In genomic region chr10:100729877-100730738, GRCh38 we compare ENCODE assay signal across 10 cellular contexts. TPM values are rescaled to one million over a fixed set of nuclear protein-coding genes. Genes with fewer than 3 reads are reported as not detected.
A peak's percentile ranks its signal among the peaks of the same experiment; 100 is the strongest.
DNase-seq lines count a peak whose midpoint lies in the region; ATAC-seq and TF ChIP-seq lines count a peak whose summit lies in the region.
"Had no signal": no experiment of that assay in that cellular context is flagged by ENCODE, and none has a peak within 500 bp of the region (broad histone marks: within the 10 kb centered on the region; RNA-seq: fewer than 3 reads in every experiment).

No MANE protein-coding gene starts in this region.

- RAD21 ChIA-PET in HCT116 (lab: Charles Lee; ENCODE audit: low non-redundant PET in 1 of 2, low total read pairs in 2 of 2, uncharacterized antibody in 2 of 2, unreplicated experiment in 2 of 2) = no interaction called here

- peaks cover 97% of the 10 kb centered on the region for H3K27me3 ChIP-seq in A673 (replicated peaks; ENCODE audit: insufficient read depth, low read depth, low read length, poor library complexity)
- no peaks in the 10 kb centered on the region for H3K27me3 ChIP-seq in HCT116 (ENCODE audit: insufficient read depth, low read length)
- H3K27me3 ChIP-seq in naive thymus-derived CD4-positive, alpha-beta T cell (ENCODE audit: control insufficient read depth in 2 of 2, insufficient read depth in 2 of 2, low read length in 2 of 2) = peaks cover 2 to 13% of the 10 kb centered on the region in 2 donors
- peaks cover 94% of the 10 kb centered on the region for H3K27me3 ChIP-seq in adrenal gland

- H3K36me3 Mint-ChIP-seq in chondrocyte (ENCODE audit: low read depth) = peaks cover 2% of the 10 kb centered on the region
- peaks cover 0 to 8% (median 2%) of the 10 kb centered on the region in 5 donors for H3K36me3 Mint-ChIP-seq in naive thymus-derived CD4-positive, alpha-beta T cell

- peak overlapping the region; percentile 76 for H3K27ac Mint-ChIP-seq in chondrocyte (ENCODE audit: unreplicated experiment)
- H3K27ac Mint-ChIP-seq in naive thymus-derived CD4-positive, alpha-beta T cell = no peak overlapping the region

- POLR2A ChIA-PET in A673 (lab: Charles Lee; ENCODE audit: low non-redundant PET) (no interaction called here), HCT116 (lab: Charles Lee) (interaction anchor here (1.6 kb wide), 1 partner anchor 14 kb away, joined by 5 read pairs; no protein-coding TSS in a partner anchor)
- POLR2A ChIA-PET in naive thymus-derived CD4-positive, alpha-beta T cell (lab: Charles Lee) = no interaction called here

- TF ChIP-seq RAD21 in HCT116 (IDR thresholded peaks at IDR 0.05; ENCODE audit: low read depth) = no peak

- DNase-seq in A673 (ENCODE audit: low spot score) (no peak), HCT116 (ENCODE audit: low read depth, low spot score) (no peak), chondrocyte (ENCODE audit: low spot score) (no peak), medulla oblongata (ENCODE audit: extremely low spot score) (no peak), adrenal gland (no peak), Kasumi-1 (lab: John Stamatoyannopoulos, UW) (no peak)
- DNase-seq in naive thymus-derived CD4-positive, alpha-beta T cell = no peak

- H3K4me3 ChIP-seq in A673 (ENCODE audit: low read depth, low read length, poor library complexity, severe bottlenecking) (peak overlapping the region; percentile 22), HCT116 (replicated peaks in 1 of 2; ENCODE audit: low read depth in 1 of 2, low read length in 2 of 2) (peak overlapping the region; percentile 52 to 62), adrenal gland (peak overlapping the region in 1 of 4 donors; percentile 32)
- no peak overlapping the region for H3K4me3 ChIP-seq in naive thymus-derived CD4-positive, alpha-beta T cell (ENCODE audit: low read length)

- H3K4me3 Mint-ChIP-seq in chondrocyte (ENCODE audit: unreplicated experiment) = peak overlapping the region; percentile 71
- peak overlapping the region; percentile 56 to 89 (median 79) for H3K4me3 Mint-ChIP-seq in naive thymus-derived CD4-positive, alpha-beta T cell

- peak overlapping the region; percentile 53 for H3K9ac ChIP-seq in HCT116 (ENCODE audit: low read length)

- H3K4me1 Mint-ChIP-seq in chondrocyte (ENCODE audit: low read depth) = peaks cover 41% of the 10 kb centered on the region
- peaks cover 8 to 34% (median 30%) of the 10 kb centered on the region in 7 donors for H3K4me1 Mint-ChIP-seq in naive thymus-derived CD4-positive, alpha-beta T cell

- H3K27me3 Mint-ChIP-seq in chondrocyte (ENCODE audit: low read depth) = peaks cover 83% of the 10 kb centered on the region
- H3K27me3 Mint-ChIP-seq in naive thymus-derived CD4-positive, alpha-beta T cell = peaks cover 93 to 97% (median 95%) of the 10 kb centered on the region in 5 donors

- H3K79me2 ChIP-seq in HCT116 (ENCODE audit: insufficient read depth, low read length) = no peaks in the 10 kb centered on the region

- ATAC-seq in HCT116 (peak; percentile 31), GM21825 (IDR thresholded peaks at IDR 0.05; ENCODE audit: unreplicated experiment) (no peak)
- no peak for ATAC-seq in naive thymus-derived CD4-positive, alpha-beta T cell

- H4K20me1 ChIP-seq in HCT116 (ENCODE audit: insufficient read depth) = no peaks in the 10 kb centered on the region

- TF ChIP-seq POLR2A in HCT116 (IDR thresholded peaks at IDR 0.05; ENCODE audit: borderline replicate concordance, extremely low read depth, insufficient read depth, insufficient read length) = no peak
- TF ChIP-seq POLR2A in adrenal gland (IDR thresholded peaks at IDR 0.05) = no peak

- H3K4me2 ChIP-seq in HCT116 (ENCODE audit: low read length) = peak overlapping the region; percentile 97

- H3K4me1 ChIP-seq in A673 (ENCODE audit: insufficient read depth, low read length, poor library complexity, severe bottlenecking) (peaks cover 19% of the 10 kb centered on the region), HCT116 (ENCODE audit: control insufficient read depth in 1 of 2, insufficient read depth in 2 of 2, low read length in 2 of 2) (peaks cover 32 to 37% of the 10 kb centered on the region in 2 experiments), adrenal gland (replicated peaks in 1 of 2) (peaks cover 11 to 19% of the 10 kb centered on the region in 2 donors)
- H3K4me1 ChIP-seq in naive thymus-derived CD4-positive, alpha-beta T cell (ENCODE audit: control insufficient read depth in 2 of 2, insufficient read depth in 2 of 2, low read length in 2 of 2) = peaks cover 13 to 18% of the 10 kb centered on the region in 2 donors

- no peaks in the 10 kb centered on the region for H3K9me3 Mint-ChIP-seq in chondrocyte (ENCODE audit: low read depth)
- peaks cover 0 to 4% (median 0%) of the 10 kb centered on the region in 11 donors for H3K9me3 Mint-ChIP-seq in naive thymus-derived CD4-positive, alpha-beta T cell

- BruUV-seq in A673 (replicated peaks; lab: Mats Ljungman, UMichigan) (no TSS peak), HCT116 (replicated peaks; lab: Mats Ljungman, UMichigan) (no TSS peak)

- H3K27ac ChIP-seq in A673 (ENCODE audit: low read depth, low read length, poor library complexity, severe bottlenecking) = no peak overlapping the region
- H3K27ac ChIP-seq in HCT116 (ENCODE audit: low read depth, low read length) = peak overlapping the region; percentile 12; the same call in 1 of the 2 replicates
- no peak overlapping the region for H3K27ac ChIP-seq in naive thymus-derived CD4-positive, alpha-beta T cell (ENCODE audit: low read depth, low read length)
- no peak overlapping the region for H3K27ac ChIP-seq in adrenal gland
- H3K27ac ChIP-seq: body of pancreas had no signal

- 2 to 6% (median 4%) methylated on average over 54 to 66 of the region's 66 CpGs for WGBS in adrenal gland, 4 donors

- CTCF ChIA-PET in A673 (lab: Charles Lee) = no interaction called here
- CTCF ChIA-PET in HCT116 (lab: Charles Lee) = interaction anchor here (1.1 to 2.2 kb wide), 4 partner anchors 11 to 142 kb away, joined by 4 to 18 read pairs (median 6); no protein-coding TSS in a partner anchor
- CTCF ChIA-PET in naive thymus-derived CD4-positive, alpha-beta T cell (lab: Charles Lee) = no interaction called here

- peak overlapping the region; percentile 92 for H2AFZ ChIP-seq in HCT116 (ENCODE audit: low read depth, low read length, poor library complexity, severe bottlenecking)

- H3K36me3 ChIP-seq in A673 (ENCODE audit: insufficient read depth, low read length, poor library complexity, severe bottlenecking) = no peaks in the 10 kb centered on the region
- H3K36me3 ChIP-seq in HCT116 (ENCODE audit: control insufficient read depth in 1 of 2, insufficient read depth in 2 of 2, low read length in 2 of 2) = no peaks in the 10 kb centered on the region
- no peaks in the 10 kb centered on the region for H3K36me3 ChIP-seq in naive thymus-derived CD4-positive, alpha-beta T cell (ENCODE audit: control insufficient read depth in 2 of 3, insufficient read depth in 3 of 3, low read length in 3 of 3)
- no peaks in the 10 kb centered on the region for H3K36me3 ChIP-seq in adrenal gland (replicated peaks in 1 of 2)

- H3K9me3 ChIP-seq in A673 (ENCODE audit: low read depth, low read length, poor library complexity, severe bottlenecking) (no peaks in the 10 kb centered on the region), HCT116 (ENCODE audit: control insufficient read depth in 1 of 2, insufficient read depth in 1 of 2, low read depth in 1 of 2, low read length in 2 of 2) (no peaks in the 10 kb centered on the region), adrenal gland (replicated peaks in 1 of 3) (no peaks in the 10 kb centered on the region)
- H3K9me3 ChIP-seq in naive thymus-derived CD4-positive, alpha-beta T cell (ENCODE audit: control insufficient read depth in 2 of 3, low read length in 3 of 3) = no peaks in the 10 kb centered on the region
- H3K9me3 ChIP-seq: body of pancreas had no signal

- no peaks in the 10 kb centered on the region for H3K9me2 ChIP-seq in HCT116 (ENCODE audit: insufficient read depth)

- intact Hi-C loops in A673 (cut with micrococcal nuclease; ENCODE audit: unreplicated experiment) (no loop called here), HCT116 (cut with micrococcal nuclease) (loop anchor here (1.0 to 5.0 kb wide), 3 partner anchors 13 to 168 kb away; no protein-coding TSS in a partner anchor), adrenal gland (cut with DNase I) (no loop called here)
- intact Hi-C loops in naive thymus-derived CD4-positive, alpha-beta T cell (cut with micrococcal nuclease) = loop anchor here in 1 of 2 donors (5.0 kb wide), 1 partner anchor 168 kb away; no protein-coding TSS in a partner anchor

- TF ChIP-seq CTCF in A673 (conservative IDR thresholded peaks at IDR 0.05; ENCODE audit: low read depth, low read length) (no peak), HCT116 (IDR thresholded peaks at IDR 0.05 in 2 of 3, conservative IDR thresholded peaks at IDR 0.05 in 1 of 3; ENCODE audit: borderline replicate concordance in 1 of 3, insufficient read depth in 1 of 3, low read depth in 2 of 3, low read length in 2 of 3) (0 out of 6 replicates have a peak, but pooled peaks of 1 of the 3 experiments have one; percentile 8), chondrocyte (IDR thresholded peaks at IDR 0.05) (no peak), adrenal gland (IDR thresholded peaks at IDR 0.05) (no peak)

TF ChIP-seq in HCT116, 20 proteins besides CTCF, POLR2A, EP300 and RAD21 (continues in another document):
- no peak for TF ChIP-seq CEBPB (IDR thresholded peaks at IDR 0.05; ENCODE audit: low read depth)
- peak; percentile 56 for TF ChIP-seq TCF7L2 (IDR thresholded peaks at IDR 0.05; ENCODE audit: borderline replicate concordance, extremely low read depth, insufficient read depth, insufficient read length)
- TF ChIP-seq ZFX (IDR thresholded peaks at IDR 0.05) = peak; percentile 31; the same call in 1 of the 2 replicates
- TF ChIP-seq YY1 (IDR thresholded peaks at IDR 0.05; ENCODE audit: extremely low read depth, insufficient replicate concordance, low read depth, low read length) = no peak

RNA-seq across cellular contexts. Expression of gene PAX2, which starts 15.3 kb away (rescaled TPM):
- total RNA-seq in A673 (2021) = not detected in 2 replicates
- total RNA-seq in HCT116 (2021; ENCODE audit: unreplicated experiment) = 5.0 TPM
- polyA plus RNA-seq in HCT116 (2012) = 1.5 and 2.3 TPM in 2 replicates
- total RNA-seq in chondrocyte = 0.62 to 0.87 TPM in 2 of 3 replicates, not detected in the other
- not detected for total RNA-seq in naive thymus-derived CD4-positive, alpha-beta T cell
- polyA plus RNA-seq in naive thymus-derived CD4-positive, alpha-beta T cell = not detected
- under 1 TPM in 2 of 8 donors, not detected in 6; 0.13 to 0.25 TPM for total RNA-seq in adrenal gland
- polyA plus RNA-seq in adrenal gland = under 1 TPM in 2 of 3 donors, not detected in 1; 0.07 to 0.08 TPM
- total RNA-seq: Daoy had no signal
